In the genomic region with DNA sequence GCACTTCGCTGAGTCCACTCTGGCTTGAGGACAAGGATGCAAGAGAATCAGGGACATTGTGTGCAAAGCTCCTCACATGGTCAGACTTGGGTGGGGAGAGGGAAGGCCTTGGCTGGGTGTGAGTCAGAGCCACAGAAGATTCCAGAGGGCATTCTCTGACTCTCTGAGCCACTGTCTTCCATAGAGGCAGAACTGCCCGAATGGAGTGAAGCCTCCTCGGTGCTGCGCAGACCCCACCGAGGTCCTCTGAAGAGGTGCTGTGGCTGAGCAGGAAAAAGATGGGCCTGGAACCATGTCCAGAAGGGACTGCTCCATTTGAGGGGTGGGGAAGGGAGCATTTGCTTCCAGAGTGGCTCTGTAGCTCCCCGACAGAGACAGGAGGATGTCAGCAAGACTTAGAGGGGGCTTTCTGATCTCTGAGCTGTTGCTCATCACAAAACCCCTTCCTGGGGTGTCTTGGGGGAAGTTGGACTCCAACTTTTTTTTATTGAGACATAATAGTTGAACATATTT, we compare ENCODE assay signal across 19 cellular contexts.
DNase-seq lines count a peak whose midpoint lies in the region; ATAC-seq and TF ChIP-seq lines count a peak whose summit lies in the region.
"Had no signal": no experiment of that assay in that cellular context is flagged by ENCODE, and none has a peak within 500 bp of the region (broad histone marks: within the 10 kb centered on the region; RNA-seq: fewer than 3 reads in every experiment).

No MANE protein-coding gene starts in this region.

- no peaks in the 10 kb centered on the region for H3K4me1 Mint-ChIP-seq in osteocyte (ENCODE audit: unreplicated experiment)
- H3K4me1 Mint-ChIP-seq: B cell, T-cell had no signal

- CTCF ChIA-PET in IMR-90 (lab: Yijun Ruan, JAX), result interaction anchor here (1.3 kb wide), 1 partner anchor 180 kb away, joined by 3 read pairs; no protein-coding TSS in a partner anchor

- H3K9me1 ChIP-seq in IMR-90 (ENCODE audit: insufficient read depth, low read length), result no peaks in the 10 kb centered on the region

- peak; percentile 75 for ATAC-seq in IMR-90 (ENCODE audit: low read depth)
- ATAC-seq: lower lobe of right lung, PC-3, T-cell had no signal

- no peak overlapping the region for H2BK15ac ChIP-seq in IMR-90 (ENCODE audit: low read depth, low read length)

- H3K79me1 ChIP-seq in IMR-90 (ENCODE audit: low read depth in 1 of 2, low read length in 2 of 2), result no peaks in the 10 kb centered on the region

- no peak overlapping the region for H3K4me2 ChIP-seq in IMR-90 (ENCODE audit: low read depth, low read length)

- POLR2A ChIA-PET in IMR-90 (lab: Charles Lee; ENCODE audit: unreplicated experiment), result no interaction called here

- no peak overlapping the region for H2AFZ ChIP-seq in IMR-90 (replicated peaks; ENCODE audit: low read length, poor library complexity)

- H3K36me3 Mint-ChIP-seq in osteocyte (ENCODE audit: unreplicated experiment), result no peaks in the 10 kb centered on the region
- H3K36me3 Mint-ChIP-seq: T-cell had no signal

- intact Hi-C loops in IMR-90 (cut with micrococcal nuclease), result no loop called here

- no peak overlapping the region for H4K5ac ChIP-seq in IMR-90 (ENCODE audit: low read depth, low read length)

- H3K4ac ChIP-seq in IMR-90 (ENCODE audit: low read depth, low read length), result no peak overlapping the region

- DNase-seq in AG08396 (ENCODE audit: low spot score) (peak; percentile 72), IMR-90 (peak; percentile 41), fibroblast of the aortic adventitia (ENCODE audit: low read depth) (peak; percentile 63), osteocyte (ENCODE audit: extremely low spot score, unreplicated experiment) (peak; percentile 53), ACHN (no peak), SIG-M5 treated with dmso at 0.1 percent for 504 hours (lab: John Stamatoyannopoulos, UW; ENCODE audit: unreplicated experiment) (no peak), NCI-H2029 (lab: John Stamatoyannopoulos, UW) (no peak), cerebellum (ENCODE audit: low spot score) (no peak)
- DNase-seq: DMS79 treated with DMSO at 0.1 percent for 48 hours, hypothalamus, lower lobe of right lung, NCI-H1417 treated with DMSO at 0.1 percent for 48 hours, NCI-H510A, occipital lobe, PC-3 had no signal

- H3K14ac ChIP-seq in IMR-90 (replicated peaks; ENCODE audit: low read depth, low read length), result no peak overlapping the region

- peaks cover 20% of the 10 kb centered on the region for H3K27me3 ChIP-seq in IMR-90 (ENCODE audit: control insufficient read depth, insufficient read depth, low read length)
- H3K27me3 ChIP-seq: cardiac muscle cell had no signal

- no peaks in the 10 kb centered on the region for H3K9me3 ChIP-seq in IMR-90 (ENCODE audit: control insufficient read depth, insufficient read depth, low read length)
- H3K9me3 ChIP-seq: lower lobe of right lung had no signal

- no peak overlapping the region for H3K4me3 Mint-ChIP-seq in osteocyte (ENCODE audit: unreplicated experiment)
- H3K4me3 Mint-ChIP-seq: B cell, T-cell had no signal

- dilution Hi-C loops in IMR-90 (cut with HindIII; ENCODE audit: low sequenced_read_pairs, unreplicated experiment), result no loop called here

- no peak overlapping the region for H3K18ac ChIP-seq in IMR-90 (ENCODE audit: low read depth, low read length)

- H3K27me3 Mint-ChIP-seq in osteocyte (ENCODE audit: unreplicated experiment), result peaks cover 5% of the 10 kb centered on the region
- H3K27me3 Mint-ChIP-seq: T-cell had no signal

- no peak overlapping the region for H3K27ac Mint-ChIP-seq in osteocyte (ENCODE audit: unreplicated experiment)
- H3K27ac Mint-ChIP-seq: B cell, T-cell had no signal

- no peaks in the 10 kb centered on the region for H3K36me3 ChIP-seq in IMR-90 (ENCODE audit: control insufficient read depth, insufficient read depth, low read length)
- H3K36me3 ChIP-seq: cardiac muscle cell, lower lobe of right lung had no signal

- TF ChIP-seq RAD21 in IMR-90 (IDR thresholded peaks at IDR 0.05; ENCODE audit: low read length), result no peak

- 0 out of 2 replicates have a peak, but pooled peaks cover 2% of the 10 kb centered on the region for H3K4me1 ChIP-seq in IMR-90 (ENCODE audit: control insufficient read depth, insufficient read depth, low read length)
- H3K4me1 ChIP-seq: lower lobe of right lung had no signal

- no peak overlapping the region for H2BK5ac ChIP-seq in IMR-90 (ENCODE audit: low read depth, low read length, poor library complexity, severe bottlenecking)

- H2BK120ac ChIP-seq in IMR-90 (ENCODE audit: low read depth, low read length), result no peak overlapping the region

- H2BK20ac ChIP-seq in IMR-90 (ENCODE audit: low read depth, low read length), result no peak overlapping the region

- no peak overlapping the region for H3K9ac ChIP-seq in IMR-90 (ENCODE audit: low read depth, low read length)

- H3K23ac ChIP-seq in IMR-90 (ENCODE audit: low read depth, low read length), result no peak overlapping the region

- H4K91ac ChIP-seq in IMR-90 (ENCODE audit: insufficient read depth, low read depth, low read length), result no peak overlapping the region

- no TSS peak for BruUV-seq in IMR-90 (replicated peaks; lab: Mats Ljungman, UMichigan)

- H3K56ac ChIP-seq in IMR-90 (ENCODE audit: extremely low read depth, insufficient read depth, low read length), result no peak overlapping the region

- TF ChIP-seq POLR2A in IMR-90 (IDR thresholded peaks at IDR 0.05; ENCODE audit: low read depth, low read length), result no peak

- H3K27ac ChIP-seq in IMR-90 (ENCODE audit: insufficient read depth, low read length), result no peak overlapping the region
- H3K27ac ChIP-seq: cardiac muscle cell, lower lobe of right lung had no signal

- TF ChIP-seq CTCF in IMR-90 (conservative IDR thresholded peaks at IDR 0.05; ENCODE audit: low read depth, low read length) (no peak), fibroblast of the aortic adventitia (IDR thresholded peaks at IDR 0.05; ENCODE audit: insufficient read depth, low read length) (no peak), osteocyte (IDR thresholded peaks at IDR 0.05) (no peak)

- no peaks in the 10 kb centered on the region for H4K20me1 ChIP-seq in IMR-90 (ENCODE audit: insufficient read depth, low read length)

- in situ Hi-C loops in IMR-90 (cut with MboI; ENCODE audit: low sequenced_read_pairs) (no loop called here), ACHN (cut with HindIII; ENCODE audit: low pct_ligation_motif_present, low pct_unique_long_range_greater_than_20kb, low sequenced_read_pairs) (no loop called here)

- no peak overlapping the region for H2AK9ac ChIP-seq in IMR-90 (replicated peaks; ENCODE audit: low read depth, low read length, poor library complexity)

- H3K4me3 ChIP-seq in IMR-90 (ENCODE audit: insufficient read depth, low read depth, low read length) (no peak overlapping the region), fibroblast of the aortic adventitia (ENCODE audit: low read depth, low read length) (no peak overlapping the region)
- H3K4me3 ChIP-seq: cardiac muscle cell, K562, lower lobe of right lung had no signal

- H3K9me3 Mint-ChIP-seq in osteocyte (ENCODE audit: unreplicated experiment), result no peaks in the 10 kb centered on the region
- H3K9me3 Mint-ChIP-seq: T-cell had no signal

- WGBS in IMR-90 (ENCODE audit: extremely low coverage in 2 of 2, insufficient read length in 1 of 2), 2 experiments, result no CpG with 5 or more reads among the region's 6 CpGs

- no peak overlapping the region for H2AK5ac ChIP-seq in IMR-90 (ENCODE audit: low read depth, low read length)

- no peak overlapping the region for H4K8ac ChIP-seq in IMR-90 (ENCODE audit: low read depth in 2 of 2, low read length in 2 of 2)

TF ChIP-seq in IMR-90, 13 proteins besides CTCF, POLR2A, EP300 and RAD21:
- TF ChIP-seq MAZ (IDR thresholded peaks at IDR 0.05; ENCODE audit: borderline replicate concordance, low read depth, low read length) (no peak), CEBPB (IDR thresholded peaks at IDR 0.05; ENCODE audit: low read depth, low read length) (no peak), RFX5 (IDR thresholded peaks at IDR 0.05; ENCODE audit: low read depth, low read length) (no peak), MXI1 (IDR thresholded peaks at IDR 0.05; ENCODE audit: borderline replicate concordance, low read depth, low read length) (no peak), FOS (IDR thresholded peaks at IDR 0.05; ENCODE audit: low read depth, low read length) (no peak)
- TF ChIP-seq, protein P1, sequence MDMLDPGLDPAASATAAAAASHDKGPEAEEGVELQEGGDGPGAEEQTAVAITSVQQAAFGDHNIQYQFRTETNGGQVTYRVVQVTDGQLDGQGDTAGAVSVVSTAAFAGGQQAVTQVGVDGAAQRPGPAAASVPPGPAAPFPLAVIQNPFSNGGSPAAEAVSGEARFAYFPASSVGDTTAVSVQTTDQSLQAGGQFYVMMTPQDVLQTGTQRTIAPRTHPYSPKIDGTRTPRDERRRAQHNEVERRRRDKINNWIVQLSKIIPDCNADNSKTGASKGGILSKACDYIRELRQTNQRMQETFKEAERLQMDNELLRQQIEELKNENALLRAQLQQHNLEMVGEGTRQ (IDR thresholded peaks at IDR 0.05; ENCODE audit: low read depth, low read length), result no peak
- TF ChIP-seq, protein P2, sequence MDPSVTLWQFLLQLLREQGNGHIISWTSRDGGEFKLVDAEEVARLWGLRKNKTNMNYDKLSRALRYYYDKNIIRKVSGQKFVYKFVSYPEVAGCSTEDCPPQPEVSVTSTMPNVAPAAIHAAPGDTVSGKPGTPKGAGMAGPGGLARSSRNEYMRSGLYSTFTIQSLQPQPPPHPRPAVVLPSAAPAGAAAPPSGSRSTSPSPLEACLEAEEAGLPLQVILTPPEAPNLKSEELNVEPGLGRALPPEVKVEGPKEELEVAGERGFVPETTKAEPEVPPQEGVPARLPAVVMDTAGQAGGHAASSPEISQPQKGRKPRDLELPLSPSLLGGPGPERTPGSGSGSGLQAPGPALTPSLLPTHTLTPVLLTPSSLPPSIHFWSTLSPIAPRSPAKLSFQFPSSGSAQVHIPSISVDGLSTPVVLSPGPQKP (IDR thresholded peaks at IDR 0.05; ENCODE audit: borderline replicate concordance, low read depth, low read length), result no peak

Comparison
In these comparisons a context has a peak if more than half of its experiments do, and no peak if none do; other contexts are left out.
1. DNase-seq: peak in AG08396 (single experiment), IMR-90 (single experiment), fibroblast of the aortic adventitia (single experiment) and osteocyte (single experiment); none in ACHN (single experiment), SIG-M5 treated with dmso at 0.1 percent for 504 hours (single experiment), NCI-H2029 (single experiment) and cerebellum (single experiment).